ENCODE assay signal across 22 cellular contexts in genomic region chr1:234932106-234932505, GRCh38.
"Had no signal": no experiment of that assay in that cellular context is flagged by ENCODE, and none has a peak within 500 bp of the region (broad histone marks: within the 10 kb centered on the region; RNA-seq: fewer than 3 reads in every experiment).

No MANE protein-coding gene starts in this region.

- H3K4me1 ChIP-seq: testis had no signal

- H3K9me3 ChIP-seq: ascending aorta, breast epithelium, gastrocnemius medialis, heart right ventricle, mucosa of descending colon, right atrium auricular region, testis, upper lobe of right lung had no signal

- H3K27ac ChIP-seq: breast epithelium, epithelial cell of prostate, testis, upper lobe of right lung had no signal

- H3K4me3 Mint-ChIP-seq: naive thymus-derived CD8-positive, alpha-beta T cell; T-helper 1 cell treated with Interleukin-12 subunit alpha and Interleukin-12 subunit beta and Interleukin-4 antibody, amounts not matched to agents 30 μg/mL and 1 μg/mL, for 36 hours; WTC11 had no signal

- DNase-seq: activated CD4-positive, alpha-beta T cell treated with anti-CD3 and anti-CD28 coated beads, Interleukin-2, amount 50 U/mL, for 1 hour; activated gamma-delta T cell treated with Interleukin-2 at 50 U/mL for 16 hours; activated T-cell treated with anti-CD3 and anti-CD28 coated beads, Interleukin-2, amount 50 U/mL, for 48 hours; cerebellar nuclear complex; dermis blood vessel endothelial cell; gastrocnemius medialis; heart right ventricle; mucosa of descending colon; naive thymus-derived CD8-positive, alpha-beta T cell; nucleus accumbens; SIG-M5; stimulated activated CD4-positive, alpha-beta T cell treated with anti-CD3 and anti-CD28 coated beads, Interleukin-4, amount 100 ng/mL, for 1 hour; stimulated activated naive CD4-positive, alpha-beta T cell treated with Interleukin-2 at 50 U/mL for 16 hours; testis; upper lobe of right lung had no signal

- H3K27me3 Mint-ChIP-seq: naive thymus-derived CD8-positive, alpha-beta T cell; progenitor cell of endocrine pancreas had no signal

- H3K27me3 ChIP-seq: ascending aorta, breast epithelium, gastrocnemius medialis, heart right ventricle, right atrium auricular region, testis, upper lobe of right lung had no signal

- ATAC-seq: naive thymus-derived CD8-positive, alpha-beta T cell; upper lobe of right lung; WTC11 had no signal

- H3K4me3 ChIP-seq: ascending aorta, breast epithelium, gastrocnemius medialis, heart right ventricle, mucosa of descending colon, right atrium auricular region, testis, upper lobe of right lung had no signal

- H3K36me3 ChIP-seq: ascending aorta, breast epithelium, gastrocnemius medialis, heart right ventricle, right atrium auricular region, upper lobe of right lung had no signal

- H3K9me3 Mint-ChIP-seq: naive thymus-derived CD8-positive, alpha-beta T cell; T-helper 1 cell treated with Interleukin-12 subunit alpha and Interleukin-12 subunit beta and Interleukin-4 antibody, amounts not matched to agents 30 μg/mL and 1 μg/mL, for 36 hours; WTC11 had no signal

- H3K36me3 Mint-ChIP-seq: naive thymus-derived CD8-positive, alpha-beta T cell; WTC11 had no signal

- H3K27ac Mint-ChIP-seq: progenitor cell of endocrine pancreas; T-helper 1 cell treated with Interleukin-12 subunit alpha and Interleukin-12 subunit beta and Interleukin-4 antibody, amounts not matched to agents 30 μg/mL and 1 μg/mL, for 36 hours; WTC11 had no signal
